Comparison of ENCODE assay signal across 22 cellular contexts in genomic region chr1:236980673-236981072, GRCh38. TPM values are rescaled to one million over a fixed set of nuclear protein-coding genes. Genes with fewer than 3 reads are reported as not detected.
DNase-seq lines count a peak whose midpoint lies in the region; ATAC-seq, FAIRE-seq and TF ChIP-seq lines count a peak whose summit lies in the region.
"Had no signal": no experiment of that assay in that cellular context is flagged by ENCODE, and none has a peak within 500 bp of the region (broad histone marks: within the 10 kb centered on the region; RNA-seq: fewer than 3 reads in every experiment).

No MANE protein-coding gene starts in this region.

- H3K27me3 ChIP-seq in right atrium auricular region (no peaks in the 10 kb centered on the region), vagina (no peaks in the 10 kb centered on the region)

- intact Hi-C loops in left cardiac atrium (cut with DNase I), result loop anchor here in 1 of 2 donors (5.0 kb wide), 1 partner anchor 88 kb away; no protein-coding TSS in a partner anchor
- intact Hi-C loops in vagina (cut with DNase I), result no loop called here

- H3K9me3 ChIP-seq in right atrium auricular region, result no peaks in the 10 kb centered on the region
- no peaks in the 10 kb centered on the region for H3K9me3 ChIP-seq in vagina

- H3K27ac ChIP-seq in right atrium auricular region (peak overlapping the region; percentile 69 to 91), vagina (no peak overlapping the region)

- TF ChIP-seq CTCF in right atrium auricular region (IDR thresholded peaks at IDR 0.05) (no peak), vagina (IDR thresholded peaks at IDR 0.05) (no peak)

- TF ChIP-seq POLR2A in vagina (IDR thresholded peaks at IDR 0.05), result no peak

- ATAC-seq in left cardiac atrium (no peak), HG02623 (IDR thresholded peaks at IDR 0.05; ENCODE audit: unreplicated experiment) (no peak)
- ATAC-seq: GM12878 had no signal

- H3K4me3 ChIP-seq in right atrium auricular region, result no peak overlapping the region
- H3K4me3 ChIP-seq in vagina, result no peak overlapping the region
- H3K4me3 ChIP-seq: GM12878 had no signal

- FAIRE-seq in urothelium cell line (lab: Jason Lieb, UNC), result no peak
- FAIRE-seq: GM12878, GM18507 had no signal

- H3K4me1 ChIP-seq in right atrium auricular region, result peaks cover 0 to 15% of the 10 kb centered on the region in 2 donors
- no peaks in the 10 kb centered on the region for H3K4me1 ChIP-seq in vagina

- no peaks in the 10 kb centered on the region for H3K36me3 ChIP-seq in right atrium auricular region
- no peaks in the 10 kb centered on the region for H3K36me3 ChIP-seq in vagina

- no peak for DNase-seq in right atrium auricular region (ENCODE audit: low spot score)
- no peak for DNase-seq in left cardiac atrium
- DNase-seq in M059J (ENCODE audit: low read depth), result peak; percentile 33
- DNase-seq in inferior parietal cortex (ENCODE audit: extremely low spot score), result peak; percentile 28
- peak; percentile 18 for DNase-seq in urothelium cell line (ENCODE audit: low spot score)
- no peak for DNase-seq in NCI-H2081 treated with DMSO at 0.1 percent for 48 hours (lab: John Stamatoyannopoulos, UW)
- DNase-seq in vagina (ENCODE audit: extremely low spot score in 2 of 2), result no peak
- DNase-seq: 8988T; ACHN; C1 segment of cervical spinal cord; Calu3; CD4-positive, alpha-beta T cell; DMS 273 treated with DMSO at 0.1 percent for 48 hours; GOT3; H9 had no signal

RNA-seq across cellular contexts. Expression of gene MT1HL1, which starts 23.6 kb away (rescaled TPM):
- not detected for total RNA-seq in right atrium auricular region
- total RNA-seq in left cardiac atrium, result not detected
- not detected in 2 replicates for total RNA-seq in M059J (2014; rRNA removed; shearing (Covaris generic))
- not detected for total RNA-seq in vagina
- total RNA-seq: B cell; Calu3; CD4-positive, alpha-beta T cell; Daoy; G401; GM12878; H9; HT1080 had no signal

Comparison
In these comparisons a context has a peak if more than half of its experiments do, and no peak if none do; other contexts are left out.
1. DNase-seq: peak in M059J (single experiment), inferior parietal cortex (single experiment) and urothelium cell line (single experiment); none in right atrium auricular region (single experiment), left cardiac atrium (single experiment), NCI-H2081 treated with DMSO at 0.1 percent for 48 hours (single experiment) and vagina (0 of 2).